8 cellular contexts compared by ENCODE assay signal in genomic region chr1:43453442-43454269, GRCh38. TPM values are rescaled to one million over a fixed set of nuclear protein-coding genes. Genes with fewer than 3 reads are reported as not detected.
DNase-seq lines count a peak whose midpoint lies in the region; ATAC-seq and TF ChIP-seq lines count a peak whose summit lies in the region.

Gene HYI (minus strand): TSS chr1:43453931. CDS start chr1:43453793, 138 bp downstream.

- H4K20me1 ChIP-seq in Loucy (ENCODE audit: insufficient read depth, low read length, poor library complexity, severe bottlenecking) (no peaks in the 10 kb centered on the region), SU-DHL-6 (ENCODE audit: low read depth, low read length) (no peaks in the 10 kb centered on the region)

- peaks cover 30% of the 10 kb centered on the region for H3K36me3 Mint-ChIP-seq in osteocyte (ENCODE audit: unreplicated experiment)

- H3K27me3 Mint-ChIP-seq in osteocyte (ENCODE audit: unreplicated experiment): no peaks in the 10 kb centered on the region

- no peak for TF ChIP-seq CTCF in Loucy (conservative IDR thresholded peaks at IDR 0.05; ENCODE audit: low read length)
- TF ChIP-seq CTCF in SU-DHL-6 (IDR thresholded peaks at IDR 0.05; ENCODE audit: insufficient read depth, low read length, poor library complexity, severe bottlenecking): no peak
- TF ChIP-seq CTCF in osteocyte (IDR thresholded peaks at IDR 0.05): no peak
- no peak for TF ChIP-seq CTCF in thoracic aorta (IDR thresholded peaks at IDR 0.05)

- ATAC-seq in Right ventricle myocardium inferior (peak; percentile 72), thoracic aorta (ENCODE audit: insufficient number of reproducible peaks, low FRiP score, low read depth) (peak; percentile 76), HG03108 (IDR thresholded peaks at IDR 0.05; ENCODE audit: unreplicated experiment) (no peak)

- intact Hi-C loops in Right ventricle myocardium inferior (cut with DNase I): loop anchor here (10.0 kb wide), 1 partner anchor 221 kb away; no protein-coding TSS in a partner anchor

- H3K36me3 ChIP-seq in Loucy (ENCODE audit: insufficient read depth, low read length) (peaks cover 30% of the 10 kb centered on the region; the same call in 1 of the 2 replicates), SU-DHL-6 (ENCODE audit: low read length) (no peaks in the 10 kb centered on the region), thoracic aorta (peaks cover 24% of the 10 kb centered on the region)

- H3K9ac ChIP-seq in Loucy (ENCODE audit: low read depth, low read length, poor library complexity, severe bottlenecking): peak within 1 kb of the TSS; percentile 99
- H3K9ac ChIP-seq in SU-DHL-6 (ENCODE audit: low read length): peak within 1 kb of the TSS; percentile 19; the same call in 1 of the 2 replicates

- H3K27ac ChIP-seq in SU-DHL-6 (ENCODE audit: low read depth, low read length) (no peak within 1 kb of the TSS), thoracic aorta (peak within 1 kb of the TSS; percentile 89 to 91)

- H3K27me3 ChIP-seq in Loucy (ENCODE audit: insufficient read depth, low read length, poor library complexity, severe bottlenecking) (peaks cover 26% of the 10 kb centered on the region), SU-DHL-6 (ENCODE audit: low read length) (no peaks in the 10 kb centered on the region), thoracic aorta (replicated peaks; ENCODE audit: insufficient read depth) (no peaks in the 10 kb centered on the region)

- peak within 1 kb of the TSS; percentile 54; the same call in 1 of the 2 replicates for H3K4me3 ChIP-seq in GM08714 (ENCODE audit: low read length)
- peak within 1 kb of the TSS; percentile 92 for H3K4me3 ChIP-seq in Loucy (ENCODE audit: low read length, poor library complexity, severe bottlenecking)
- peak within 1 kb of the TSS; percentile 41 for H3K4me3 ChIP-seq in SU-DHL-6 (ENCODE audit: insufficient read depth, low read length, poor library complexity, severe bottlenecking)
- H3K4me3 ChIP-seq in thoracic aorta: peak within 1 kb of the TSS; percentile 86

- H3K4me1 Mint-ChIP-seq in osteocyte (ENCODE audit: unreplicated experiment): peaks cover 23% of the 10 kb centered on the region

- H3K9me3 Mint-ChIP-seq in osteocyte (ENCODE audit: unreplicated experiment): peaks cover 7% of the 10 kb centered on the region

- H3K79me2 ChIP-seq in Loucy (ENCODE audit: insufficient read depth, low read length) (peaks cover 23% of the 10 kb centered on the region), SU-DHL-6 (ENCODE audit: insufficient read depth, low read length) (no peaks in the 10 kb centered on the region)

- no peaks in the 10 kb centered on the region for H3K9me2 ChIP-seq in Loucy (replicated peaks; ENCODE audit: low read depth, low read length)
- no peaks in the 10 kb centered on the region for H3K9me2 ChIP-seq in SU-DHL-6 (replicated peaks; ENCODE audit: insufficient read depth, low read length)

- H2AFZ ChIP-seq in Loucy (ENCODE audit: low read length) (peak within 1 kb of the TSS; percentile 76), SU-DHL-6 (ENCODE audit: low read depth, low read length, severe bottlenecking) (peak within 1 kb of the TSS; percentile 37)

- H3K9me3 ChIP-seq in Loucy (ENCODE audit: insufficient read depth, low read depth, low read length): no peaks in the 10 kb centered on the region
- no peaks in the 10 kb centered on the region for H3K9me3 ChIP-seq in SU-DHL-6 (ENCODE audit: insufficient read depth, low read length)
- H3K9me3 ChIP-seq in thoracic aorta: no peaks in the 10 kb centered on the region

- H3F3A ChIP-seq in Loucy (ENCODE audit: low read depth): no peaks in the 10 kb centered on the region
- no peaks in the 10 kb centered on the region for H3F3A ChIP-seq in SU-DHL-6 (ENCODE audit: insufficient read depth)

- H3K27ac Mint-ChIP-seq in osteocyte (ENCODE audit: unreplicated experiment): peak within 1 kb of the TSS; percentile 95

- H3K4me2 ChIP-seq in Loucy (ENCODE audit: low read depth, low read length, poor library complexity, severe bottlenecking) (peak within 1 kb of the TSS; percentile 96), SU-DHL-6 (ENCODE audit: low read depth, low read length, poor library complexity, severe bottlenecking) (peak within 1 kb of the TSS; percentile 45)

- peak within 1 kb of the TSS; percentile 84 for H3K4me3 Mint-ChIP-seq in osteocyte (ENCODE audit: unreplicated experiment)

- peak; percentile 21 for DNase-seq in activated naive CD8-positive, alpha-beta T cell treated with anti-CD3 and anti-CD28 coated beads, Interleukin-2, amount 50 U/mL, for 16 hours (ENCODE audit: low read depth, low spot score)
- DNase-seq in Right ventricle myocardium inferior (ENCODE audit: missing footprints) (peak; percentile 92), osteocyte (ENCODE audit: extremely low spot score, unreplicated experiment) (peak; percentile 92), thoracic aorta (ENCODE audit: low spot score) (peak; percentile 60)

- H3K4me1 ChIP-seq in Loucy (ENCODE audit: insufficient read depth, low read length, poor library complexity, severe bottlenecking) (peaks cover 20% of the 10 kb centered on the region), thoracic aorta (ENCODE audit: control insufficient read depth in 1 of 2, low read depth in 2 of 2) (peaks cover 4 to 14% of the 10 kb centered on the region in 2 donors)

RNA-seq across cellular contexts. Expression of gene HYI, which starts in this region (rescaled TPM):
- 20.2 TPM for total RNA-seq in Right ventricle myocardium inferior
- 43.2 and 45.9 TPM in 2 replicates for total RNA-seq in osteocyte
- total RNA-seq in thoracic aorta: 10 to 100 TPM; 57.7 to 70.0 TPM

Comparison
In these comparisons a context has a peak if more than half of its experiments do, and no peak if none do; other contexts are left out.
1. H3K4me3 ChIP-seq: peak in every context shown above with its lines; median percentile 92 in Loucy; 86 in thoracic aorta; 54 in GM08714; 41 in SU-DHL-6.
2. DNase-seq: peak in every context shown above with its lines; median percentile 92 in Right ventricle myocardium inferior; 92 in osteocyte; 60 in thoracic aorta; 21 in activated naive CD8-positive, alpha-beta T cell treated with anti-CD3 and anti-CD28 coated beads, Interleukin-2, amount 50 U/mL, for 16 hours.